ENCODE assay signal across 11 cellular contexts in the genomic region with DNA sequence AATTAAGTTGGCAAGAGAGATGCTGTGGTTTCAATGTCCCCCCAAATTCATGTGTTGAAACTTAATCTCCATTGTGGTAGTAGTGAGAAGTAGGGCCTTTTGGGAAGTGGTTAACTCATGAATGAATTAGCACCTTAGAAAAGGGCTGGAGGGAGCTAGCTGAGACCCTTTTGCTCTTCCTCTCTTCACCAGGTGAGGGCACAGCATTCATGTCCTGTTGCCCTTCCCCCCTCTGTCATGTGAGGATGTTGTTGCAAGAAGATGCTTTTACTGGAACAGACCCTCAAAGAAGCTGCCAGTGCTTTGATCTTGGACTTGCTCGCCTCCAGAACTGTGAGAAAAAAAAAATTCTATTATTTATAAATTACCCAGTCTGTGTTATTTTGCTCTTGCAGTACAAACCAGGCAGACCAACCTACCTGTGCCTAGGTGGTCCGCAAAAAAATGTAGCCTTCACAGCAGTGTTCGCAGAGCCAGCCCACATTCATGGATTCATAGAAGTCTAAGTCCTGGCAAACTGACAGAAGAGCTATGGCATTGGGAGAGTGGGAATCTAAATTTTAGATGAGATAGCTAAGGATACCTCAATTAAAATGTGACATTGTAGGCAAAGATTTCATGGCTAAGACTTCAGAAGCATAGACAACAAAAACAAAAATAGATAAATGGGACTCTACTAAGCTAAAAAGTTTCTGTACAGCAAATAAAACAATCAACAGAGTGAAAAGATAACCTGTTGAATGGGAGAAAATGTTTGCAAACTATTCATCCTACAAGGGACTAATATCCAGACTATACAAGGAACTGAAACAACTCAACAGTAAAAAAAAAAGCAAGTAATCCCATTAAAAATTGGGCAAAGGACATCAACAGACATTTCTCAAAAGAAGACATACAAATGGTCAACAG. TPM values are rescaled to one million over a fixed set of nuclear protein-coding genes. Genes with fewer than 3 reads are reported as not detected.
DNase-seq lines count a peak whose midpoint lies in the region; TF ChIP-seq lines count a peak whose summit lies in the region.
"Had no signal": no experiment of that assay in that cellular context is flagged by ENCODE, and none has a peak within 500 bp of the region (broad histone marks: within the 10 kb centered on the region; RNA-seq: fewer than 3 reads in every experiment).

No MANE protein-coding gene starts in this region.

- intact Hi-C loops in posterior vena cava (cut with DNase I) = no loop called here

- H3K9me3 ChIP-seq in BE2C = no peaks in the 10 kb centered on the region
- H3K9me3 ChIP-seq: neutrophil had no signal

- H3K27me3 ChIP-seq in BE2C = no peaks in the 10 kb centered on the region

- TF ChIP-seq CTCF in BE2C (IDR thresholded peaks at IDR 0.05; ENCODE audit: low read depth, low read length) = peak; percentile 31; the same call in 1 of the 2 replicates
- peak; percentile 6 for TF ChIP-seq CTCF in GM13976 (IDR thresholded peaks at IDR 0.05; ENCODE audit: borderline replicate concordance, control extremely low read depth, extremely low read depth, insufficient read depth, missing control alignments)

- H3K4me3 ChIP-seq in BE2C (ENCODE audit: low read depth, low read length) = no peak overlapping the region

- no peaks in the 10 kb centered on the region for H3K4me1 ChIP-seq in BE2C

- in situ Hi-C loops in GM13976 (cut with MboI; ENCODE audit: low sequenced_read_pairs, unreplicated experiment) = no loop called here

- no peaks in the 10 kb centered on the region for H3K36me3 ChIP-seq in BE2C
- H3K36me3 ChIP-seq: neutrophil had no signal

- DNase-seq in BE2C = no peak
- no peak for DNase-seq in GM13976 (ENCODE audit: low spot score)
- peak; percentile 46 to 66 for DNase-seq in NCI-H524 (lab: John Stamatoyannopoulos, UW)
- DNase-seq in ecto neural progenitor cell (ENCODE audit: low spot score) = peak; percentile 54
- no peak for DNase-seq in medulla oblongata (ENCODE audit: extremely low spot score)
- DNase-seq in NCI-H774 (lab: John Stamatoyannopoulos, UW) = no peak
- DNase-seq in posterior vena cava (ENCODE audit: low spot score) = no peak
- no peak for DNase-seq in cerebellar nuclear complex (lab: John Stamatoyannopoulos, UW)
- DNase-seq: activated T-cell treated with anti-CD3 and anti-CD28 coated beads, Interleukin-2, amount 50 U/mL, for 1 hour; EL had no signal

RNA-seq across cellular contexts. Expression of a gene that starts 32.0 kb away (rescaled TPM):
- 0.37 TPM for polyA plus RNA-seq in BE2C (2012; ENCODE audit: insufficient read depth, insufficient read length, low read depth)
- 10 to 100 TPM; 14.7 to 16.7 TPM for total RNA-seq in posterior vena cava

RNA-seq across cellular contexts. Expression of a gene that starts 55.6 kb away (rescaled TPM):
- polyA plus RNA-seq in BE2C (2012; ENCODE audit: insufficient read depth, insufficient read length, low read depth) = 1.7 TPM
- 1 to 10 TPM; 2.2 to 7.7 TPM for total RNA-seq in posterior vena cava

Comparison
In these comparisons a context has a peak if more than half of its experiments do, and no peak if none do; other contexts are left out.
1. DNase-seq: peak in NCI-H524 (2 of 2) and ecto neural progenitor cell (single experiment); none in BE2C (single experiment), GM13976 (single experiment), medulla oblongata (single experiment), NCI-H774 (single experiment), posterior vena cava (single experiment) and cerebellar nuclear complex (0 of 2).